Comparison of ENCODE assay signal across 26 cellular contexts in genomic region chr3:27127879-27128278, GRCh38.
"Had no signal": no experiment of that assay in that cellular context is flagged by ENCODE, and none has a peak within 500 bp of the region (broad histone marks: within the 10 kb centered on the region; RNA-seq: fewer than 3 reads in every experiment).

No MANE protein-coding gene starts in this region.

- H3K4me1 ChIP-seq: foreskin keratinocyte, gastrocnemius medialis, heart left ventricle had no signal

- H3K27ac ChIP-seq: brain microvascular endothelial cell, coronary artery, dorsolateral prefrontal cortex, foreskin keratinocyte, gastrocnemius medialis, heart left ventricle, WERI-Rb-1 had no signal

- H3K36me3 ChIP-seq: brain microvascular endothelial cell, gastrocnemius medialis, heart left ventricle, WERI-Rb-1 had no signal

- ATAC-seq: activated CD4-positive, CD25-positive, alpha-beta regulatory T cell treated with anti-CD3 and anti-CD28 coated beads, Interleukin-2, amount 50 U/mL, for 24 hours; activated CD8-positive, alpha-beta T cell treated with anti-CD3 and anti-CD28 coated beads for 36 hours; activated T-cell treated with anti-CD3 and anti-CD28 coated beads, Interleukin-2, amount 50 U/mL, for 4 hours; activated T-helper 17 cell treated with anti-CD3 and anti-CD28 coated beads, Interleukin-2, amount 50 U/mL, for 72 hours; foreskin keratinocyte; gastrocnemius medialis; heart left ventricle had no signal

- DNase-seq: activated B cell treated with CpG ODN at 0.5 μM for 24 hours; activated CD4-positive, alpha-beta T cell treated with anti-CD3 and anti-CD28 coated beads for 48 hours; activated CD4-positive, alpha-beta T cell treated with anti-CD3 and anti-CD28 coated beads, Interleukin-2, amount 50 U/mL, for 1 hour; activated CD4-positive, alpha-beta T cell treated with anti-CD3 and anti-CD28 coated beads, Interleukin-2, amount 50 U/mL, for 48 hours; activated CD8-positive, alpha-beta memory T cell treated with anti-CD3 and anti-CD28 coated beads for 24 hours; activated CD8-positive, alpha-beta T cell treated with anti-CD3 and anti-CD28 coated beads for 36 hours; activated effector memory CD4-positive, alpha-beta T cell treated with Interleukin-2 at 50 U/mL for 16 hours; activated gamma-delta T cell treated with Interleukin-2 at 50 U/mL for 16 hours; activated naive CD4-positive, alpha-beta T cell treated with anti-CD3 and anti-CD28 coated beads, Interleukin-2, amount 50 U/mL, for 16 hours; activated naive CD4-positive, alpha-beta T cell treated with Interleukin-2 at 50 U/mL for 16 hours; activated T-cell treated with anti-CD3 and anti-CD28 coated beads, Interleukin-2, amount 50 U/mL, for 4 hours; amniotic stem cell; anterior cingulate cortex; brain microvascular endothelial cell; dorsolateral prefrontal cortex; effector memory CD4-positive, alpha-beta T cell; endodermal cell; foreskin keratinocyte; gastrocnemius medialis; glutamatergic neuron; heart left ventricle; T1000; WERI-Rb-1 had no signal

- H3K9me3 ChIP-seq: gastrocnemius medialis, heart left ventricle had no signal

- H3K4me3 ChIP-seq: coronary artery, dorsolateral prefrontal cortex, gastrocnemius medialis, heart left ventricle had no signal

- H3K27me3 ChIP-seq: brain microvascular endothelial cell, dorsolateral prefrontal cortex, foreskin keratinocyte, gastrocnemius medialis, heart left ventricle had no signal
